ENCODE assay signal across 9 cellular contexts in genomic region chr7:142855401-142855743, GRCh38. TPM values are rescaled to one million over a fixed set of nuclear protein-coding genes. Genes with fewer than 3 reads are reported as not detected.
DNase-seq lines count a peak whose midpoint lies in the region; ATAC-seq, FAIRE-seq and TF ChIP-seq lines count a peak whose summit lies in the region.
"Had no signal": no experiment of that assay in that cellular context is flagged by ENCODE, and none has a peak within 500 bp of the region (broad histone marks: within the 10 kb centered on the region; RNA-seq: fewer than 3 reads in every experiment).

No MANE protein-coding gene starts in this region.

- no peaks in the 10 kb centered on the region for H3K9me3 ChIP-seq in DOHH2 (ENCODE audit: control insufficient read depth, insufficient read depth, low read length)

- peaks cover 29% of the 10 kb centered on the region for H3K4me1 ChIP-seq in DOHH2 (ENCODE audit: control insufficient read depth, low read length)

- H3K4me2 ChIP-seq in DOHH2 (ENCODE audit: low read length): peak overlapping the region; percentile 89

- H3K27me3 ChIP-seq in DOHH2 (ENCODE audit: control insufficient read depth, low read length): peaks cover 33% of the 10 kb centered on the region

- no peaks in the 10 kb centered on the region for H3K9me2 ChIP-seq in DOHH2 (replicated peaks; ENCODE audit: control insufficient read depth, low read length)

- no peaks in the 10 kb centered on the region for H4K20me1 ChIP-seq in DOHH2 (ENCODE audit: control insufficient read depth, insufficient read depth, low read depth, low read length)

- H3K4me1 Mint-ChIP-seq in central memory CD8-positive, alpha-beta T cell: peaks cover 26% of the 10 kb centered on the region
- H3K4me1 Mint-ChIP-seq in naive B cell: peaks cover 27 to 33% (median 30%) of the 10 kb centered on the region in 3 donors

- peak overlapping the region; percentile 96 for H3K4me3 ChIP-seq in DOHH2 (ENCODE audit: low read length)

- no peak for FAIRE-seq in urothelium cell line (lab: Jason Lieb, UNC)

- TF ChIP-seq CTCF in DOHH2 (IDR thresholded peaks at IDR 0.05; ENCODE audit: low read depth, low read length, poor library complexity, severe bottlenecking): peak; percentile 47

- no peak overlapping the region for H3K27ac ChIP-seq in DOHH2 (ENCODE audit: low read depth, low read length)

- ATAC-seq in central memory CD8-positive, alpha-beta T cell (replicated peaks; ENCODE audit: extremely low read depth, poor library complexity, severe bottlenecking): no peak
- ATAC-seq in naive B cell (ENCODE audit: low read depth in 2 of 2) (no peak), HG03159 (IDR thresholded peaks at IDR 0.05; ENCODE audit: unreplicated experiment) (no peak)

- peaks cover 6% of the 10 kb centered on the region for H3K27me3 Mint-ChIP-seq in central memory CD8-positive, alpha-beta T cell
- H3K27me3 Mint-ChIP-seq in naive B cell: no peaks in the 10 kb centered on the region

- no peaks in the 10 kb centered on the region for H3K79me2 ChIP-seq in DOHH2 (ENCODE audit: control insufficient read depth, low read length)

- H3K27ac Mint-ChIP-seq in central memory CD8-positive, alpha-beta T cell (ENCODE audit: low read depth): no peak overlapping the region
- peak overlapping the region in 5 of 6 donors; percentile 28 to 84 (median 62) for H3K27ac Mint-ChIP-seq in naive B cell

- H3F3A ChIP-seq in DOHH2 (ENCODE audit: control insufficient read depth, insufficient read depth): peaks cover 7% of the 10 kb centered on the region

- H3K36me3 Mint-ChIP-seq in central memory CD8-positive, alpha-beta T cell (ENCODE audit: insufficient read depth): peaks cover 3% of the 10 kb centered on the region
- no peaks in the 10 kb centered on the region for H3K36me3 Mint-ChIP-seq in naive B cell

- peak overlapping the region; percentile 94 for H3K4me3 Mint-ChIP-seq in central memory CD8-positive, alpha-beta T cell
- H3K4me3 Mint-ChIP-seq in naive B cell: peak overlapping the region; percentile 64 to 98 (median 92)

- H3K36me3 ChIP-seq in DOHH2 (ENCODE audit: control insufficient read depth, low read length): no peaks in the 10 kb centered on the region

- DNase-seq in HT-29 (ENCODE audit: low spot score) (peak; percentile 52), naive B cell (no peak), DMS79 (lab: John Stamatoyannopoulos, UW) (no peak), dedifferentiated amniotic fluid mesenchymal stem cell (ENCODE audit: extremely low spot score) (no peak), urothelium cell line (ENCODE audit: low spot score) (no peak)
- DNase-seq in central memory CD8-positive, alpha-beta T cell (ENCODE audit: low spot score in 2 of 2): no peak

- no peaks in the 10 kb centered on the region for H3K9me3 Mint-ChIP-seq in central memory CD8-positive, alpha-beta T cell
- no peaks in the 10 kb centered on the region for H3K9me3 Mint-ChIP-seq in naive B cell

RNA-seq across cellular contexts. Expression of gene EPHB6, which starts 0.5 kb away (rescaled TPM):
- 35.9 and 45.9 TPM in 2 replicates for total RNA-seq in HT-29 (2014; rRNA removed; shearing (Covaris generic))
- 10 to 100 TPM in 5 of 6 donors, 1 to 10 TPM in 1; 10.0 to 32.4 (median 19.0) TPM for polyA plus RNA-seq in naive B cell (ENCODE audit: low read depth in 6 of 6)

RNA-seq across cellular contexts. Expression of gene TRPV6, which starts 30.2 kb away (rescaled TPM):
- total RNA-seq in HT-29 (2014; rRNA removed; shearing (Covaris generic)): 0.55 and 0.56 TPM in 2 replicates
- under 1 TPM in 1 of 6 donors, not detected in 5; 0.19 TPM for polyA plus RNA-seq in naive B cell (ENCODE audit: low read depth in 6 of 6)
- total RNA-seq: HT1080 had no signal
